11 cellular contexts compared by ENCODE assay signal in the genomic region with DNA sequence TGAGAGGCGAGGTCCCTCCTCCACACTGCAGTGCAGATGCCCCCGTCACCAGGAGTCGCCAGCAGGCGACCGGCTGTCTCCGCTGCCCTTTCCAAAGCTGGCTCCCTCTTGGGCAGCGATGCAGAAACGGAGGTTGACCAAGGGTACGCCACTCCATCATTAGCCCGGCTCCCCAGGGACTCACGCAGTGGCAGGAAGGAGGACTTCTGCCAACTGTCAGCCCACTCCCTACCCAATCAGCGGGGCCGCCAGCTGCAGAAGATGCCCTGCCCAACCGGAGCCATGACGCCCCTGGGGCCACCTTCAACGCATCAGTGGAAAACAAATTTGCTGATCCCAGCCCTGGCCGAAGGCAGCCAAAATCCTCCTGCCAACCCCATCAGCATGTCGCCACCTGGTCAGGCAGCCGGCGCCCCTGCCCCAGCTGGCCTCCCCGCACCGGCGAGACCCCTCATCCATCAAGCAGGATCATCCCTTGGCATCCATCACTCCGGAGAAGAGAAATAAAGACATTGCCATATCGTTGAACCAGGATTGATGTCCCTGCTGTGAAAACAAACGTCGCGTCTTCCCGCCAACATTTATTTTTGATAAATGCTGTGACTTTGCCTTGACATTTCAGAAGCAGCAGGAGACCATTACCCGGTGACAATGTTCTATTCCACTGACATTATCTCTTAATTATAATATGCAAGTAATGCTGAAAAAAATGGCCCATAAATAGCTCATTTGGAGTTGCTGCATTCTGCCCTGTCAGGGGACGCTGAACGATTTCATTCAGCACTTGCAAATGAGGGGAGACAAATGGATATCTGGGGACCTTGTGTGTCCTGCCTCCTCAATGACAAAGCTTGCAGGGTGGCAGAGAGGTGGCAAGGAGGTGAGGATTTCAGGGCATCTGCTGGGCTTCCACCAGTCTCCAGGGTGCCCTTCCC.
DNase-seq lines count a peak whose midpoint lies in the region; ATAC-seq and TF ChIP-seq lines count a peak whose summit lies in the region.
"Had no signal": no experiment of that assay in that cellular context is flagged by ENCODE, and none has a peak within 500 bp of the region (broad histone marks: within the 10 kb centered on the region; RNA-seq: fewer than 3 reads in every experiment).

No MANE protein-coding gene starts in this region.

- H3K56ac ChIP-seq in H9 (ENCODE audit: insufficient read length, low read depth, low read length) = no peak overlapping the region

- no peaks in the 10 kb centered on the region for H3K23me2 ChIP-seq in H9 (ENCODE audit: insufficient read length, low read depth, low read length, poor library complexity, severe bottlenecking)

- no peak overlapping the region for H3K4ac ChIP-seq in H9 (ENCODE audit: low read depth, low read length)

- DNase-seq in A673 (ENCODE audit: low spot score) (peak; percentile 64), NCI-H1417 (lab: John Stamatoyannopoulos, UW) (peak; percentile 94 to 98 (median 96)), NCI-H510A (lab: John Stamatoyannopoulos, UW) (peak; percentile 25), H9 (no peak), H7 (no peak), mesothelial cell of epicardium (ENCODE audit: low spot score in 2 of 2, unreplicated experiment in 2 of 2) (no peak)
- DNase-seq: pancreas had no signal

- no peaks in the 10 kb centered on the region for H3K79me2 ChIP-seq in H9 (ENCODE audit: insufficient read depth, low read length)

- H3K27ac Mint-ChIP-seq in H9 (no peak overlapping the region; a peak in 1 of 7 replicates), mesothelial cell of epicardium (no peak overlapping the region)
- H3K27ac Mint-ChIP-seq: type B pancreatic cell had no signal

- intact Hi-C loops in A673 (cut with micrococcal nuclease; ENCODE audit: unreplicated experiment) = loop anchor here (5.0 kb wide), 3 partner anchors 36 to 251 kb away; a partner anchor contains a TSS

- H3T11ph ChIP-seq in H9 (ENCODE audit: low read length) = no peak overlapping the region

- H2BK5ac ChIP-seq in H9 (ENCODE audit: insufficient read length, low read length) = no peak overlapping the region

- H3K9me3 ChIP-seq in A673 (ENCODE audit: low read depth, low read length, poor library complexity, severe bottlenecking) (peaks cover 8% of the 10 kb centered on the region), H9 (ENCODE audit: control insufficient read depth, low read depth, low read length) (no peaks in the 10 kb centered on the region)
- H3K9me3 ChIP-seq: pancreas had no signal

- no peak for ATAC-seq in HG03439 (IDR thresholded peaks at IDR 0.05; ENCODE audit: unreplicated experiment)

- no peak overlapping the region for H4K8ac ChIP-seq in H9 (replicated peaks; ENCODE audit: insufficient read length, low read depth, low read length)

- H3K4me1 Mint-ChIP-seq in H9 = peaks cover 26 to 27% of the 10 kb centered on the region in 2 experiments
- H3K4me1 Mint-ChIP-seq in mesothelial cell of epicardium = peaks cover 29% of the 10 kb centered on the region

- TF ChIP-seq CTCF in A673 (conservative IDR thresholded peaks at IDR 0.05; ENCODE audit: low read depth, low read length) = 0 out of 2 replicates have a peak, but pooled peaks have one; percentile 8
- TF ChIP-seq CTCF in H9 (conservative IDR thresholded peaks at IDR 0.05) = no peak
- TF ChIP-seq CTCF in mesothelial cell of epicardium (IDR thresholded peaks at IDR 0.05; ENCODE audit: unreplicated experiment) = no peak

- CTCF ChIA-PET in A673 (lab: Charles Lee) = interaction anchor here (0.6 to 1.4 kb wide), 2 partner anchors 240 to 1033 kb away, joined by 4 to 5 read pairs; no protein-coding TSS in a partner anchor

- H3K4me2 ChIP-seq in H9 (ENCODE audit: insufficient read depth, insufficient read length, low read length) = no peak overlapping the region

- no peak overlapping the region for H3K18ac ChIP-seq in H9 (ENCODE audit: insufficient read length, low read depth, low read length)

- no TSS peak for BruUV-seq in A673 (replicated peaks; lab: Mats Ljungman, UMichigan)

- H3K4me3 Mint-ChIP-seq in H9 (no peak overlapping the region), mesothelial cell of epicardium (no peak overlapping the region)
- H3K4me3 Mint-ChIP-seq: activated naive CD8-positive, alpha-beta T cell had no signal

- H3K36me3 Mint-ChIP-seq in H9 (ENCODE audit: insufficient read depth in 1 of 3, low read depth in 3 of 3) = peaks cover 2 to 18% (median 13%) of the 10 kb centered on the region in 3 experiments; a peak in 6 of 7 replicates
- peaks cover 1% of the 10 kb centered on the region for H3K36me3 Mint-ChIP-seq in mesothelial cell of epicardium
- H3K36me3 Mint-ChIP-seq: activated naive CD8-positive, alpha-beta T cell; type B pancreatic cell had no signal

- peaks cover 22 to 23% of the 10 kb centered on the region in 2 experiments for H3K9me3 Mint-ChIP-seq in H9
- peaks cover 15% of the 10 kb centered on the region for H3K9me3 Mint-ChIP-seq in mesothelial cell of epicardium

- H3K9ac ChIP-seq in H9 (ENCODE audit: extremely low read depth, insufficient read length, low read length) = no peak overlapping the region

- no peak overlapping the region for H2AK5ac ChIP-seq in H9 (ENCODE audit: insufficient read length, low read length)

- no peak overlapping the region for H2BK12ac ChIP-seq in H9 (ENCODE audit: insufficient read length, low read depth, low read length)

- H3K27ac ChIP-seq in A673 (ENCODE audit: low read depth, low read length, poor library complexity, severe bottlenecking) (no peak overlapping the region), cingulate gyrus (ENCODE audit: low read depth, low read length) (peak overlapping the region; percentile 54), H9 (ENCODE audit: insufficient read length, low read depth, low read length) (no peak overlapping the region)

- peaks cover 15% of the 10 kb centered on the region for H3K27me3 Mint-ChIP-seq in H9 (ENCODE audit: low read depth)
- H3K27me3 Mint-ChIP-seq in mesothelial cell of epicardium (ENCODE audit: low read depth) = peaks cover 7% of the 10 kb centered on the region
- H3K27me3 Mint-ChIP-seq: activated naive CD8-positive, alpha-beta T cell had no signal

- peaks cover 36% of the 10 kb centered on the region for H3K4me1 ChIP-seq in A673 (ENCODE audit: insufficient read depth, low read length, poor library complexity, severe bottlenecking)
- no peaks in the 10 kb centered on the region for H3K4me1 ChIP-seq in H9 (ENCODE audit: insufficient read depth, low read length)

- no CpG with 5 or more reads among the region's 32 CpGs for WGBS in H9 (ENCODE audit: extremely low coverage, insufficient read length, low lambda C conversion rate)

- no peaks in the 10 kb centered on the region for H3K79me1 ChIP-seq in H9 (ENCODE audit: insufficient read depth, low read depth, low read length, poor library complexity, severe bottlenecking)

- no peaks in the 10 kb centered on the region for H3K36me3 ChIP-seq in A673 (ENCODE audit: insufficient read depth, low read length, poor library complexity, severe bottlenecking)
- H3K36me3 ChIP-seq in H7 (replicated peaks; ENCODE audit: control insufficient read depth, insufficient read depth, low read length) = no peaks in the 10 kb centered on the region
- H3K36me3 ChIP-seq: pancreas had no signal

- no peak overlapping the region for H2BK15ac ChIP-seq in H9 (ENCODE audit: low read depth, low read length)

- no peaks in the 10 kb centered on the region for H4K20me1 ChIP-seq in H9 (ENCODE audit: control insufficient read depth, insufficient read depth, insufficient read length)

- no peak overlapping the region for H2BK20ac ChIP-seq in H9 (ENCODE audit: low read depth, low read length, poor library complexity, severe bottlenecking)

- H3K23ac ChIP-seq in H9 (ENCODE audit: insufficient read length, low read depth, low read length) = no peak overlapping the region

- H2AFZ ChIP-seq in H9 (ENCODE audit: low read length) = no peak overlapping the region

- H3K4me3 ChIP-seq in A673 (ENCODE audit: low read depth, low read length, poor library complexity, severe bottlenecking) (peak overlapping the region; percentile 16), H7 (ENCODE audit: insufficient read depth, low read depth, low read length) (no peak overlapping the region)
- H3K4me3 ChIP-seq: pancreas had no signal

- H3K27me3 ChIP-seq in A673 (replicated peaks; ENCODE audit: insufficient read depth, low read depth, low read length, poor library complexity) = no peaks in the 10 kb centered on the region
- no peaks in the 10 kb centered on the region for H3K27me3 ChIP-seq in H9 (ENCODE audit: insufficient read depth, low read length)
- H3K27me3 ChIP-seq in H7 (ENCODE audit: control insufficient read depth, insufficient read depth, low read length) = no peaks in the 10 kb centered on the region; the same call in 1 of the 2 replicates
- H3K27me3 ChIP-seq: pancreas had no signal

- H3K14ac ChIP-seq in H9 (ENCODE audit: insufficient read depth, low read length) = no peak overlapping the region

- POLR2A ChIA-PET in A673 (lab: Charles Lee; ENCODE audit: low non-redundant PET) = no interaction called here

- no peak overlapping the region for H4K91ac ChIP-seq in H9 (ENCODE audit: insufficient read length, low read depth, low read length)

- no peak overlapping the region for H4K5ac ChIP-seq in H9 (ENCODE audit: insufficient read length, low read depth, low read length)

- no peak overlapping the region for H2BK120ac ChIP-seq in H9 (ENCODE audit: low read depth, low read length, poor library complexity, severe bottlenecking)

Comparison
In these comparisons a context has a peak if more than half of its experiments do, and no peak if none do; other contexts are left out.
1. DNase-seq: peak in A673 (single experiment), NCI-H1417 (3 of 3) and NCI-H510A (single experiment); none in H9 (single experiment), H7 (single experiment) and mesothelial cell of epicardium (0 of 2).